In genomic region chr14:29927596-29928341, GRCh38 we compare ENCODE assay signal across 8 cellular contexts. TPM values are rescaled to one million over a fixed set of nuclear protein-coding genes. Genes with fewer than 3 reads are reported as not detected.
DNase-seq lines count a peak whose midpoint lies in the region; ATAC-seq, FAIRE-seq and TF ChIP-seq lines count a peak whose summit lies in the region.

PRKD1 (minus strand) TSS chr14:29927847.

- no peak for FAIRE-seq in GM19239 (lab: Jason Lieb, UNC)

- no peak within 1 kb of the TSS for H3K27ac Mint-ChIP-seq in naive B cell

- H3K27me3 ChIP-seq in WERI-Rb-1 (ENCODE audit: insufficient read depth, low read depth, severe bottlenecking) (no peaks in the 10 kb centered on the region), vagina (no peaks in the 10 kb centered on the region)

- no peak for TF ChIP-seq POLR2A in vagina (IDR thresholded peaks at IDR 0.05)

- H3K4me3 Mint-ChIP-seq in naive B cell: peak within 1 kb of the TSS; percentile 61 to 86 (median 82)

- DNase-seq in GM19239 (ENCODE audit: insufficient read length, low spot score): peak; percentile 30
- peak; percentile 25 for DNase-seq in HT1080 (ENCODE audit: low read depth)
- peak; percentile 72 for DNase-seq in WERI-Rb-1
- peak; percentile 59 for DNase-seq in fibroblast of villous mesenchyme (ENCODE audit: low read depth)
- no peak for DNase-seq in naive B cell
- DNase-seq in vagina (ENCODE audit: extremely low spot score in 2 of 2): no peak
- DNase-seq in activated gamma-delta T cell (lab: John Stamatoyannopoulos, UW): no peak

- TF ChIP-seq CTCF in C4-2B (conservative IDR thresholded peaks at IDR 0.05): peak; percentile 50
- 0 out of 2 replicates have a peak, but pooled peaks have one; percentile 23 for TF ChIP-seq CTCF in WERI-Rb-1 (IDR thresholded peaks at IDR 0.05; ENCODE audit: low read depth, low read length)
- TF ChIP-seq CTCF in fibroblast of villous mesenchyme (IDR thresholded peaks at IDR 0.05; ENCODE audit: insufficient read depth, low read depth, low read length): no peak
- no peak for TF ChIP-seq CTCF in vagina (IDR thresholded peaks at IDR 0.05)

- peaks cover 0 to 10% of the 10 kb centered on the region in 2 donors for H3K36me3 Mint-ChIP-seq in naive B cell

- H3K9me3 ChIP-seq in WERI-Rb-1 (ENCODE audit: severe bottlenecking) (no peaks in the 10 kb centered on the region), vagina (no peaks in the 10 kb centered on the region)

- H3K36me3 ChIP-seq in WERI-Rb-1 (no peaks in the 10 kb centered on the region), vagina (no peaks in the 10 kb centered on the region)

- H3K9me3 Mint-ChIP-seq in naive B cell: peaks cover 0 to 6% (median 2%) of the 10 kb centered on the region in 7 donors

- peak within 1 kb of the TSS; percentile 94 for H3K27ac ChIP-seq in C4-2B
- H3K27ac ChIP-seq in WERI-Rb-1: peak within 1 kb of the TSS; percentile 40; the same call in 1 of the 2 replicates
- H3K27ac ChIP-seq in vagina: peak within 1 kb of the TSS; percentile 79

- peak; percentile 41 to 71 for ATAC-seq in naive B cell (ENCODE audit: low read depth in 2 of 2)

- peaks cover 17% of the 10 kb centered on the region for H3K4me1 ChIP-seq in vagina

- H3K4me1 Mint-ChIP-seq in naive B cell: peaks cover 8 to 9% (median 8%) of the 10 kb centered on the region in 3 donors

- intact Hi-C loops in vagina (cut with DNase I): no loop called here

- H3K4me3 ChIP-seq in WERI-Rb-1 (ENCODE audit: low read depth, low read length) (peak within 1 kb of the TSS; percentile 57), fibroblast of villous mesenchyme (ENCODE audit: low read depth, low read length) (peak within 1 kb of the TSS; percentile 84), vagina (peak within 1 kb of the TSS; percentile 62 to 72)

- peaks cover 34 to 53% (median 45%) of the 10 kb centered on the region in 3 donors for H3K27me3 Mint-ChIP-seq in naive B cell

RNA-seq across cellular contexts. Expression of gene PRKD1, which starts in this region (rescaled TPM):
- 2.3 and 6.0 TPM in 2 replicates for total RNA-seq in HT1080 (2014; rRNA removed; shearing (Covaris generic))
- 3.0 and 4.0 TPM in 2 replicates for polyA plus RNA-seq in HT1080 (2015; cell fraction: cytosol; rRNA removed)
- 6.2 and 7.0 TPM in 2 replicates for polyA plus RNA-seq in HT1080 (2015; cell fraction: nucleus; rRNA removed)
- total RNA-seq in fibroblast of villous mesenchyme (11.3 and 13.8 TPM in 2 replicates), vagina (11.8 TPM)
- under 1 TPM in 4 of 6 donors, not detected in 2; 0.29 to 0.95 (median 0.58) TPM for polyA plus RNA-seq in naive B cell (ENCODE audit: low read depth in 6 of 6)

Comparison
In these comparisons a context has a peak if more than half of its experiments do, and no peak if none do; other contexts are left out.
1. Peak in ATAC-seq in naive B cell; RNA of the gene not detected or under 1 TPM.
2. H3K27ac ChIP-seq: peak in every context shown above with its lines; median percentile 94 in C4-2B; 79 in vagina; 40 in WERI-Rb-1.
3. CTCF ChIP-seq: peak in C4-2B (single experiment) and WERI-Rb-1 (single experiment); none in fibroblast of villous mesenchyme (single experiment) and vagina (0 of 3).
4. DNase-seq: peak in GM19239 (single experiment), HT1080 (single experiment), WERI-Rb-1 (single experiment) and fibroblast of villous mesenchyme (single experiment); none in naive B cell (single experiment), vagina (0 of 2) and activated gamma-delta T cell (single experiment).
5. Peak in every context shown above with its lines, with median percentiles within 50 percentile points of each other: H3K4me3 ChIP-seq.